29 cellular contexts compared by ENCODE assay signal in genomic region chr21:24870633-24871032, GRCh38.
"Had no signal": no experiment of that assay in that cellular context is flagged by ENCODE, and none has a peak within 500 bp of the region (broad histone marks: within the 10 kb centered on the region; RNA-seq: fewer than 3 reads in every experiment).

No MANE protein-coding gene starts in this region.

- ATAC-seq: activated CD4-positive, alpha-beta T cell treated with anti-CD3 and anti-CD28 coated beads for 36 hours; activated CD4-positive, CD25-positive, alpha-beta regulatory T cell treated with anti-CD3 and anti-CD28 coated beads, Interleukin-2, amount 50 U/mL, for 24 hours; activated CD8-positive, alpha-beta memory T cell treated with anti-CD3 and anti-CD28 coated beads, Interleukin-2, amount 10 ng/mL, durations not matched to agents 7 days and 5 days; activated CD8-positive, alpha-beta T cell treated with anti-CD3 and anti-CD28 coated beads, Interleukin-2, amount 10 ng/mL, durations not matched to agents 7 days and 5 days; activated naive CD8-positive, alpha-beta T cell treated with anti-CD3 and anti-CD28 coated beads, Interleukin-2, amount 50 U/mL, for 24 hours had no signal

- H3K27ac ChIP-seq: ascending aorta, cardiac muscle cell, VCaP had no signal

- H3K4me3 ChIP-seq: ascending aorta, cardiac muscle cell had no signal

- H3K9me3 ChIP-seq: ascending aorta had no signal

- H3K4me1 ChIP-seq: ascending aorta had no signal

- H3K27me3 ChIP-seq: ascending aorta, cardiac muscle cell had no signal

- DNase-seq: activated B cell treated with CpG ODN at 0.5 μM for 24 hours; activated CD4-positive, alpha-beta memory T cell treated with anti-CD3 and anti-CD28 coated beads, Interleukin-2, amount 10 ng/mL, durations not matched to agents 7 days and 5 days; activated CD4-positive, alpha-beta T cell treated with anti-CD3 and anti-CD28 coated beads for 1 hour; activated CD4-positive, alpha-beta T cell treated with anti-CD3 and anti-CD28 coated beads for 36 hours; activated CD4-positive, alpha-beta T cell treated with anti-CD3 and anti-CD28 coated beads for 48 hours; activated CD4-positive, alpha-beta T cell treated with anti-CD3 and anti-CD28 coated beads, Interleukin-2, amount 10 ng/mL, durations not matched to agents 7 days and 5 days; activated CD4-positive, alpha-beta T cell treated with anti-CD3 and anti-CD28 coated beads, Interleukin-2, amount 50 U/mL, for 48 hours; activated CD8-positive, alpha-beta memory T cell treated with anti-CD3 and anti-CD28 coated beads for 24 hours; activated CD8-positive, alpha-beta memory T cell treated with anti-CD3 and anti-CD28 coated beads, Interleukin-2, amount 10 ng/mL, durations not matched to agents 7 days and 5 days; activated CD8-positive, alpha-beta memory T cell treated with anti-CD3 and anti-CD28 coated beads, Interleukin-2, amount 50 U/mL, for 48 hours; activated CD8-positive, alpha-beta T cell treated with anti-CD3 and anti-CD28 coated beads, Interleukin-2, amount 10 ng/mL, durations not matched to agents 7 days and 5 days; activated effector memory CD4-positive, alpha-beta T cell treated with Interleukin-2 at 50 U/mL for 16 hours; activated gamma-delta T cell; activated naive CD4-positive, alpha-beta T cell treated with anti-CD3 and anti-CD28 coated beads, Interleukin-2, amount 10 ng/mL, durations not matched to agents 7 days and 5 days; activated naive CD4-positive, alpha-beta T cell treated with Interleukin-2 at 50 U/mL for 16 hours; activated naive CD8-positive, alpha-beta T cell treated with anti-CD3 and anti-CD28 coated beads, Interleukin-2, amount 10 ng/mL, durations not matched to agents 7 days and 5 days; activated naive CD8-positive, alpha-beta T cell treated with anti-CD3 and anti-CD28 coated beads, Interleukin-2, amount 50 U/mL, for 24 hours; activated T-cell treated with anti-CD3 and anti-CD28 coated beads, Interleukin-2, amount 50 U/mL, for 24 hours; activated T-cell treated with anti-CD3 and anti-CD28 coated beads, Interleukin-2, amount 50 U/mL, for 48 hours; amygdala; anterior cingulate cortex; caudate nucleus; T-helper 1 cell; T-helper 2 cell; T-helper 9 cell had no signal

- H3K36me3 ChIP-seq: ascending aorta, cardiac muscle cell had no signal
